Comparison of ENCODE assay signal across 9 cellular contexts in genomic region chr7:104848386-104848990, GRCh38.
DNase-seq lines count a peak whose midpoint lies in the region; ATAC-seq lines count a peak whose summit lies in the region.
"Had no signal": no experiment of that assay in that cellular context is flagged by ENCODE, and none has a peak within 500 bp of the region (broad histone marks: within the 10 kb centered on the region; RNA-seq: fewer than 3 reads in every experiment).

No MANE protein-coding gene starts in this region.

- no peak overlapping the region for H3K4me3 ChIP-seq in trophoblast cell (ENCODE audit: low read depth, low read length)

- no peaks in the 10 kb centered on the region for H3K36me3 ChIP-seq in trophoblast cell (ENCODE audit: control insufficient read depth in 1 of 2, insufficient read depth in 2 of 2, low read length in 2 of 2)

- no peak overlapping the region for H3K18ac ChIP-seq in trophoblast cell (ENCODE audit: low read length)

- H2BK120ac ChIP-seq in trophoblast cell (ENCODE audit: insufficient read depth, low read length, poor library complexity), result no peak overlapping the region

- H2BK12ac ChIP-seq in trophoblast cell (ENCODE audit: low read length), result no peak overlapping the region

- H3K79me2 ChIP-seq in trophoblast cell (ENCODE audit: control insufficient read depth, insufficient read depth, low read length, poor library complexity), result no peaks in the 10 kb centered on the region

- DNase-seq in NCI-H1417 (lab: John Stamatoyannopoulos, UW) (peak; percentile 51 to 82 (median 76)), NCI-H1417 treated with DMSO at 0.1 percent for 48 hours (lab: John Stamatoyannopoulos, UW) (no peak), OCI-M1 (lab: John Stamatoyannopoulos, UW) (peak; percentile 75), globus pallidus (ENCODE audit: low spot score) (peak; percentile 81), trophoblast cell (peak; percentile 12 to 66)
- DNase-seq in activated gamma-delta T cell treated with anti-CD3 and anti-CD28 coated beads, Interleukin-2, amount 50 U/mL, for 16 hours (ENCODE audit: low read depth), result peak; percentile 16

- H3K27me3 ChIP-seq in trophoblast cell (ENCODE audit: insufficient read depth, low read length), result no peaks in the 10 kb centered on the region

- H3K9ac ChIP-seq in trophoblast cell (ENCODE audit: low read length), result no peak overlapping the region

- no peak overlapping the region for H2BK5ac ChIP-seq in trophoblast cell (ENCODE audit: low read depth, low read length, poor library complexity)

- H3K4me2 ChIP-seq in trophoblast cell (ENCODE audit: low read length), result no peak overlapping the region

- H2AK5ac ChIP-seq in trophoblast cell (ENCODE audit: low read length), result no peak overlapping the region

- WGBS in trophoblast cell (ENCODE audit: extremely low coverage, insufficient coverage, insufficient read length), result no CpG with 5 or more reads among the region's 5 CpGs

- no peak overlapping the region for H2AFZ ChIP-seq in trophoblast cell (ENCODE audit: insufficient read depth, low read length, poor library complexity)

- H3K14ac ChIP-seq in trophoblast cell (ENCODE audit: low read length), result no peak overlapping the region

- H3K23ac ChIP-seq in trophoblast cell (ENCODE audit: low read length), result no peak overlapping the region

- H3K9me3 ChIP-seq in trophoblast cell (ENCODE audit: insufficient read depth, low read depth, low read length), result no peaks in the 10 kb centered on the region

- H4K12ac ChIP-seq in trophoblast cell (ENCODE audit: low read depth, low read length), result no peak overlapping the region

- no peak overlapping the region for H4K91ac ChIP-seq in trophoblast cell (ENCODE audit: low read depth, low read length)

- H3K4ac ChIP-seq in trophoblast cell (ENCODE audit: low read depth, low read length), result no peak overlapping the region

- peaks cover 10 to 11% of the 10 kb centered on the region in 2 experiments for H3K4me1 ChIP-seq in trophoblast cell (ENCODE audit: control insufficient read depth in 1 of 2, insufficient read depth in 2 of 2, low read length in 2 of 2)

- H3K79me1 ChIP-seq in trophoblast cell (ENCODE audit: low read length), result no peaks in the 10 kb centered on the region

- ATAC-seq in HG03342 (IDR thresholded peaks at IDR 0.05; ENCODE audit: unreplicated experiment) (peak; percentile 56), HG02623 (IDR thresholded peaks at IDR 0.05; ENCODE audit: unreplicated experiment) (no peak)

- no peak overlapping the region for H3K27ac ChIP-seq in trophoblast cell (ENCODE audit: low read depth, low read length)
- H3K27ac ChIP-seq: epithelial cell of prostate had no signal

- H4K8ac ChIP-seq in trophoblast cell (ENCODE audit: low read depth, low read length), result no peak overlapping the region
